8 cellular contexts compared by ENCODE assay signal in the genomic region with DNA sequence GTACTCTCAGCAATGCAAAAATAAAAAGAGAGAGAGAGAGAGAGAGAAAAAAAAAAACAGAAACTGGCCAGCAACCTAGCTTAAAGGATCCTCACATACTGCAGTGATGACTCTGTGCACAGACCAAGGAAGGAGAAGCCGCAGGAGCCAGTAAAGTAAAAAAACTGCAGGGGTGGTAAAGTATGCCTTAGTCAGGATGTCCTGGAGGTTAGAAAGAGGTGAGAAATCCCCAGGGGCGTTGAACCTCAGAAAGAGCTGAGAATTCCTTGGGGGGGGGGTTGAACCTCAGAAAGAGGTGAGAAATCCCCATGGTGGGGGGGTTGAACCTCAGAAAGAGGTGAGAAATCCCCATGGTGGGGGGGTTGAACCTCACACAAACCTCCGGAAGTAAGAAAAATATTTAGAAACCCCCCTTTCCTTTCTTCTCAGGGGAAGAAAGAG.
A peak's percentile ranks its signal among the peaks of the same experiment; 100 is the strongest.
DNase-seq lines count a peak whose midpoint lies in the region; ATAC-seq and TF ChIP-seq lines count a peak whose summit lies in the region.

No MANE protein-coding gene starts in this region.

- in situ Hi-C loops in GM13976 (cut with MboI; ENCODE audit: low sequenced_read_pairs, unreplicated experiment), result no loop called here

- H3K27ac ChIP-seq in HUES48 (ENCODE audit: low read depth, low read length) (peak overlapping the region; percentile 91), rectal smooth muscle tissue (ENCODE audit: low read depth, low read length) (peak overlapping the region; percentile 55)

- peaks cover 45% of the 10 kb centered on the region; the same call in 1 of the 2 replicates for H3K4me1 ChIP-seq in HUES48 (ENCODE audit: control insufficient read depth, insufficient read depth, low read length)
- no peaks in the 10 kb centered on the region for H3K4me1 ChIP-seq in rectal smooth muscle tissue (ENCODE audit: control insufficient read depth, insufficient read depth, low read length)

- H3K4me3 ChIP-seq in HUES48 (ENCODE audit: low read depth, low read length), result peak overlapping the region; percentile 45
- H3K4me3 ChIP-seq in choroid plexus epithelial cell (ENCODE audit: low read depth, low read length), result peak overlapping the region; percentile 47
- H3K4me3 ChIP-seq in rectal smooth muscle tissue (ENCODE audit: low read length), result no peak overlapping the region

- DNase-seq in choroid plexus epithelial cell (ENCODE audit: low read depth), result peak; percentile 68
- DNase-seq in NOMO-1 treated with dmso at 0.1 percent for 144 hours (lab: John Stamatoyannopoulos, UW; ENCODE audit: unreplicated experiment), result no peak
- no peak for DNase-seq in NK-92 treated with Interleukin-12 subunit alpha and Interleukin-12 subunit beta, amount 100 ng/mL, for 24 hours (lab: John Stamatoyannopoulos, UW)
- DNase-seq in activated CD8-positive, alpha-beta memory T cell treated with anti-CD3 and anti-CD28 coated beads, Interleukin-2, amount 50 U/mL, for 48 hours, result no peak
- no peak for DNase-seq in GM13976 (ENCODE audit: low spot score)

- peaks cover 4% of the 10 kb centered on the region for H3K9me3 ChIP-seq in HUES48 (ENCODE audit: control insufficient read depth, insufficient read depth, low read length)

- H3K9ac ChIP-seq in HUES48 (ENCODE audit: low read depth, low read length), result peak overlapping the region; percentile 69
- H3K9ac ChIP-seq in rectal smooth muscle tissue (ENCODE audit: low read length), result no peak overlapping the region

- peak; percentile 49 for ATAC-seq in GM19035 (IDR thresholded peaks at IDR 0.05; ENCODE audit: unreplicated experiment)

- no peak for TF ChIP-seq CTCF in choroid plexus epithelial cell (conservative IDR thresholded peaks at IDR 0.05; ENCODE audit: low read depth, low read length)
- TF ChIP-seq CTCF in GM13976 (IDR thresholded peaks at IDR 0.05; ENCODE audit: borderline replicate concordance, control extremely low read depth, extremely low read depth, insufficient read depth, missing control alignments), result no peak

- H3K27me3 ChIP-seq in HUES48 (ENCODE audit: control insufficient read depth, insufficient read depth, low read length) (no peaks in the 10 kb centered on the region), rectal smooth muscle tissue (ENCODE audit: control insufficient read depth, insufficient read depth, low read length) (no peaks in the 10 kb centered on the region)

- H3K36me3 ChIP-seq in HUES48 (ENCODE audit: control insufficient read depth, insufficient read depth, low read length), result no peaks in the 10 kb centered on the region
- H3K36me3 ChIP-seq in rectal smooth muscle tissue (ENCODE audit: control insufficient read depth, insufficient read depth, low read length), result no peaks in the 10 kb centered on the region
